12 cellular contexts compared by ENCODE assay signal in genomic region chr18:56650056-56650455, GRCh38. TPM values are rescaled to one million over a fixed set of nuclear protein-coding genes. Genes with fewer than 3 reads are reported as not detected.
DNase-seq lines count a peak whose midpoint lies in the region; ATAC-seq, FAIRE-seq and TF ChIP-seq lines count a peak whose summit lies in the region.
"Had no signal": no experiment of that assay in that cellular context is flagged by ENCODE, and none has a peak within 500 bp of the region (broad histone marks: within the 10 kb centered on the region; RNA-seq: fewer than 3 reads in every experiment).

No MANE protein-coding gene starts in this region.

- H3K79me2 ChIP-seq in Loucy (ENCODE audit: insufficient read depth, low read length) (peaks cover 22% of the 10 kb centered on the region), GM12878 (ENCODE audit: control insufficient read depth, insufficient read depth, low read length) (peaks cover 21% of the 10 kb centered on the region)

- in situ Hi-C loops in GM12878 (cut with MboI) = no loop called here

- TF ChIP-seq RAD21 in GM12878 (IDR thresholded peaks at IDR 0.05; ENCODE audit: insufficient read depth, low read depth, low read length) = no peak

- FAIRE-seq in GM12878 (lab: Jason Lieb, UNC) (no peak), pancreas (lab: Jason Lieb, UNC) (no peak)

- BruUV-seq in GM12878 (replicated peaks; lab: Mats Ljungman, UMichigan) = no TSS peak

- no peak for TF ChIP-seq POLR2A in GM12878 (IDR thresholded peaks at IDR 0.05; ENCODE audit: low read depth, low read length)

- no peak overlapping the region for H3K23ac ChIP-seq in neuronal stem cell (ENCODE audit: low read depth, low read length, poor library complexity)

- peak overlapping the region; percentile 64 for H3K9ac ChIP-seq in Loucy (ENCODE audit: low read depth, low read length, poor library complexity, severe bottlenecking)
- no peak overlapping the region for H3K9ac ChIP-seq in GM12878 (ENCODE audit: control insufficient read depth, insufficient read depth, low read length)
- H3K9ac ChIP-seq in neuronal stem cell (ENCODE audit: low read depth, low read length, poor library complexity) = no peak overlapping the region

- H3K18ac ChIP-seq in neuronal stem cell (ENCODE audit: low read length) = no peak overlapping the region

- SMC1A ChIA-PET in GM12878 (lab: Charles Lee; ENCODE audit: uncharacterized antibody, unreplicated experiment) = interaction anchor here (0.6 to 4.0 kb wide), 7 partner anchors 9 to 59 kb away, joined by 3 to 24 read pairs (median 8); partner anchors contain the start of gene TXNL1

- no peak overlapping the region for H2AK5ac ChIP-seq in neuronal stem cell (ENCODE audit: low read depth, low read length)

- no peak overlapping the region for H4K91ac ChIP-seq in neuronal stem cell (ENCODE audit: low read depth, low read length, poor library complexity)

- H3K27me3 ChIP-seq in Loucy (ENCODE audit: insufficient read depth, low read length, poor library complexity, severe bottlenecking) (no peaks in the 10 kb centered on the region), GM12878 (replicated peaks in 1 of 2; ENCODE audit: control insufficient read depth in 2 of 2, insufficient read depth in 2 of 2, low read length in 1 of 2) (no peaks in the 10 kb centered on the region), neuronal stem cell (ENCODE audit: control insufficient read depth in 3 of 3, insufficient read depth in 3 of 3, low read depth in 1 of 3, low read length in 3 of 3) (no peaks in the 10 kb centered on the region), pancreas (no peaks in the 10 kb centered on the region)

- H2BK12ac ChIP-seq in neuronal stem cell (ENCODE audit: low read length) = no peak overlapping the region

- H2BK120ac ChIP-seq in neuronal stem cell (ENCODE audit: low read depth, low read length) = no peak overlapping the region

- H3K14ac ChIP-seq in neuronal stem cell (ENCODE audit: low read length) = no peak overlapping the region

- H3K9me2 ChIP-seq in Loucy (replicated peaks; ENCODE audit: low read depth, low read length) = no peaks in the 10 kb centered on the region

- H3K79me1 ChIP-seq in neuronal stem cell (ENCODE audit: low read depth, low read length) = peaks cover 7% of the 10 kb centered on the region

- RAD21 ChIA-PET in GM12878 (lab: Charles Lee; ENCODE audit: unreplicated experiment) = interaction anchor here (0.9 to 3.1 kb wide), 2 partner anchors 11 to 12 kb away, joined by 3 to 12 read pairs; partner anchors contain the start of gene TXNL1

- DNase-seq in DMS 273 (lab: John Stamatoyannopoulos, UW; ENCODE audit: unreplicated experiment) (peak; percentile 7), DMS 273 treated with DMSO at 0.1 percent for 48 hours (lab: John Stamatoyannopoulos, UW) (no peak), GM12878 (ENCODE audit: low read depth, low spot score) (no peak), neuronal stem cell (ENCODE audit: low spot score) (no peak), pancreas (no peak)
- no peak for DNase-seq in stimulated activated naive CD4-positive, alpha-beta T cell (lab: John Stamatoyannopoulos, UW)
- DNase-seq: 8988T, mesendoderm, WERI-Rb-1 had no signal

- peaks cover 47% of the 10 kb centered on the region for H3K4me1 ChIP-seq in Loucy (ENCODE audit: insufficient read depth, low read length, poor library complexity, severe bottlenecking)
- H3K4me1 ChIP-seq in GM12878 (ENCODE audit: control insufficient read depth, insufficient read depth, low read length) = no peaks in the 10 kb centered on the region; the same call in none of the 2 replicates
- H3K4me1 ChIP-seq in neuronal stem cell (ENCODE audit: control insufficient read depth in 2 of 2, insufficient read depth in 1 of 2, low read depth in 1 of 2, low read length in 2 of 2) = peaks cover 4 to 5% of the 10 kb centered on the region in 2 donors
- peaks cover 0 to 11% (median 5%) of the 10 kb centered on the region in 3 donors for H3K4me1 ChIP-seq in pancreas

- no peak overlapping the region for H3K27ac ChIP-seq in GM12878 (ENCODE audit: control insufficient read depth, insufficient read depth)
- H3K27ac ChIP-seq in neuronal stem cell (replicated peaks; ENCODE audit: low read length) = no peak overlapping the region
- H3K27ac ChIP-seq in pancreas = no peak overlapping the region

- H3K36me3 ChIP-seq in Loucy (ENCODE audit: insufficient read depth, low read length) (no peaks in the 10 kb centered on the region), GM12878 (ENCODE audit: control insufficient read depth in 2 of 2, insufficient read depth in 2 of 2, low read length in 1 of 2) (no peaks in the 10 kb centered on the region), neuronal stem cell (replicated peaks in 1 of 2; ENCODE audit: control insufficient read depth in 2 of 2, insufficient read depth in 2 of 2, low read length in 2 of 2) (no peaks in the 10 kb centered on the region), pancreas (no peaks in the 10 kb centered on the region)
- H3K36me3 ChIP-seq: thoracic aorta, WERI-Rb-1 had no signal

- no peak for TF ChIP-seq CTCF in Loucy (conservative IDR thresholded peaks at IDR 0.05; ENCODE audit: low read length)
- TF ChIP-seq CTCF in GM12878 (IDR thresholded peaks at IDR 0.05 in 2 of 3, conservative IDR thresholded peaks at IDR 0.05 in 1 of 3; ENCODE audit: control insufficient read depth in 2 of 3, extremely low read depth in 1 of 3, insufficient read depth in 1 of 3, low read depth in 3 of 3, low read length in 3 of 3) = no peak
- no peak for TF ChIP-seq CTCF in pancreas (IDR thresholded peaks at IDR 0.05)

- H2AFZ ChIP-seq in Loucy (ENCODE audit: low read length) (no peak overlapping the region; the same call in 1 of the 2 replicates), GM12878 (ENCODE audit: control insufficient read depth, low read depth, low read length) (peak overlapping the region; percentile 55), neuronal stem cell (ENCODE audit: low read length) (peak overlapping the region; percentile 1)

- H3K4me2 ChIP-seq in Loucy (ENCODE audit: low read depth, low read length, poor library complexity, severe bottlenecking) = peak overlapping the region; percentile 81
- no peak overlapping the region for H3K4me2 ChIP-seq in GM12878 (ENCODE audit: control insufficient read depth, insufficient read depth)
- no peak overlapping the region for H3K4me2 ChIP-seq in neuronal stem cell (ENCODE audit: insufficient read depth, low read length, poor library complexity, severe bottlenecking)

- H3K9me3 ChIP-seq in Loucy (ENCODE audit: insufficient read depth, low read depth, low read length) (no peaks in the 10 kb centered on the region), GM12878 (replicated peaks; ENCODE audit: control insufficient read depth, insufficient read depth, low read length) (no peaks in the 10 kb centered on the region; the same call in 1 of the 3 replicates), neuronal stem cell (replicated peaks in 1 of 2; ENCODE audit: control insufficient read depth in 2 of 2, insufficient read depth in 1 of 2, low read depth in 1 of 2, low read length in 2 of 2) (peaks cover 0 to 2% of the 10 kb centered on the region in 2 donors), pancreas (no peaks in the 10 kb centered on the region)
- H3K9me3 ChIP-seq: thoracic aorta had no signal

- no peak overlapping the region for H3K4ac ChIP-seq in neuronal stem cell (ENCODE audit: low read length)

- no peak for ATAC-seq in GM12878
- no peak for ATAC-seq in GM21515 (IDR thresholded peaks at IDR 0.05; ENCODE audit: unreplicated experiment)
- ATAC-seq in pancreas = no peak

- no peak overlapping the region for H4K8ac ChIP-seq in neuronal stem cell (ENCODE audit: low read depth, low read length)

- H3K4me3 ChIP-seq in Loucy (ENCODE audit: low read length, poor library complexity, severe bottlenecking) (peak overlapping the region; percentile 78), GM12878 (peak overlapping the region; percentile 67; the same call in 1 of the 2 replicates), neuronal stem cell (ENCODE audit: low read length in 2 of 2) (no peak overlapping the region), pancreas (no peak overlapping the region)

- TF ChIP-seq EP300 in GM12878 (IDR thresholded peaks at IDR 0.05; ENCODE audit: borderline replicate concordance in 1 of 2, control insufficient read depth in 1 of 2, low read depth in 2 of 2, low read length in 2 of 2) = no peak

- CTCF ChIA-PET in GM12878 (lab: Yijun Ruan, JAX) = interaction anchor here (0.6 to 10.0 kb wide), 7 partner anchors 8 to 60 kb away, joined by 3 to 69 read pairs (median 5); no protein-coding TSS in a partner anchor

- H4K20me1 ChIP-seq in Loucy (ENCODE audit: insufficient read depth, low read length, poor library complexity, severe bottlenecking) (peaks cover 3% of the 10 kb centered on the region), GM12878 (ENCODE audit: control insufficient read depth, insufficient read depth) (no peaks in the 10 kb centered on the region)

- intact Hi-C loops in GM12878 (cut with micrococcal nuclease; ENCODE audit: unreplicated experiment) (no loop called here), pancreas (cut with DNase I) (no loop called here)

- H2BK15ac ChIP-seq in neuronal stem cell (ENCODE audit: low read length) = peak overlapping the region; percentile 15

- POLR2A ChIA-PET in GM12878 (lab: Charles Lee) = interaction anchor here (1.2 to 3.6 kb wide), 2 partner anchors 10 to 11 kb away, joined by 3 to 39 read pairs; partner anchors contain the start of gene TXNL1

- H2BK5ac ChIP-seq in neuronal stem cell (ENCODE audit: low read length) = no peak overlapping the region

- H3F3A ChIP-seq in Loucy (ENCODE audit: low read depth) = no peaks in the 10 kb centered on the region

RNA-seq across cellular contexts. Expression of gene WDR7, which starts 1.1 kb away (rescaled TPM):
- 76.9 and 83.4 TPM in 2 replicates for total RNA-seq in GM12878 (2013; cell fraction: nucleolus; rRNA removed)
- total RNA-seq in GM12878 (2014; rRNA removed) = 16.5 and 18.7 TPM in 2 replicates
- total RNA-seq in GM12878 (2014; rRNA removed; fragmentation: Illumina TruSeq; extraction: Trizol) = 14.1 and 15.3 TPM in 2 replicates
- total RNA-seq in GM12878 (2021) = 14.1 and 15.2 TPM in 2 replicates
- 2.9 TPM for polyA plus RNA-seq in GM12878 (2011; ENCODE audit: low read depth)
- polyA plus RNA-seq in GM12878 (2011; rRNA removed) = 8.7 and 9.0 TPM in 2 replicates
- polyA plus RNA-seq in GM12878 (2011; cell fraction: cytosol; rRNA removed) = 5.7 and 9.1 TPM in 2 replicates
- 15.1 and 17.0 TPM in 2 replicates for polyA plus RNA-seq in GM12878 (2011; cell fraction: nucleus; rRNA removed)
- 4.6 and 5.5 TPM in 2 replicates for polyA plus RNA-seq in GM12878 (2012)
- 10.4 and 11.5 TPM in 2 replicates for polyA plus RNA-seq in GM12878 (2014; fragmentation: Illumina TruSeq; extraction: Trizol)
- polyA plus RNA-seq in GM12878 (2014; fragmentation: Nextera tagmentation; extraction: Ambion mirVana) = 1 to 10 TPM; 2.8 to 3.1 TPM
- polyA plus RNA-seq in GM12878 (2014; rRNA removed) = 5.8 and 8.0 TPM in 2 replicates
- polyA plus RNA-seq in GM12878 (2016; fragmentation: Nextera tagmentation; extraction: Ambion mirVana) = 10 to 100 TPM; 13.0 to 13.6 TPM
- polyA minus RNA-seq in GM12878 (2011; rRNA and poly(A)+ RNA removed) = 62.1 and 141 TPM in 2 replicates
- polyA minus RNA-seq in GM12878 (2011; cell fraction: cytosol; rRNA and poly(A)+ RNA removed) = 13.2 and 14.0 TPM in 2 replicates
- polyA minus RNA-seq in GM12878 (2011; cell fraction: nucleus; rRNA and poly(A)+ RNA removed) = 59.0 and 95.4 TPM in 2 replicates
- 5.7 TPM for polyA plus RNA-seq in neuronal stem cell (2013, experiment 1 of 2)
- 7.9 TPM for polyA plus RNA-seq in neuronal stem cell (2013, experiment 2 of 2)
- 10 to 100 TPM in 4 of 6 donors, 1 to 10 TPM in 2; 6.7 to 14.4 (median 10.9) TPM for total RNA-seq in pancreas
- polyA plus RNA-seq in pancreas = 1 to 10 TPM; 2.5 to 4.3 TPM

RNA-seq across cellular contexts. Expression of gene TXNL1, which starts 11.7 kb away (rescaled TPM):
- total RNA-seq in GM12878 (2013; cell fraction: nucleolus; rRNA removed) = 37.3 and 38.2 TPM in 2 replicates
- 30.9 and 38.7 TPM in 2 replicates for total RNA-seq in GM12878 (2014; rRNA removed)
- 57.4 and 63.0 TPM in 2 replicates for total RNA-seq in GM12878 (2014; rRNA removed; fragmentation: Illumina TruSeq; extraction: Trizol)
- total RNA-seq in GM12878 (2021) = 64.6 and 69.4 TPM in 2 replicates
- 43.1 TPM for polyA plus RNA-seq in GM12878 (2011; ENCODE audit: low read depth)
- polyA plus RNA-seq in GM12878 (2011; rRNA removed) = 96.1 and 138 TPM in 2 replicates
- polyA plus RNA-seq in GM12878 (2011; cell fraction: cytosol; rRNA removed) = 32.2 and 36.6 TPM in 2 replicates
- 30.4 and 36.2 TPM in 2 replicates for polyA plus RNA-seq in GM12878 (2011; cell fraction: nucleus; rRNA removed)
- 80.0 and 95.2 TPM in 2 replicates for polyA plus RNA-seq in GM12878 (2012)
- 103 and 136 TPM in 2 replicates for polyA plus RNA-seq in GM12878 (2014; fragmentation: Illumina TruSeq; extraction: Trizol)
- polyA plus RNA-seq in GM12878 (2014; fragmentation: Nextera tagmentation; extraction: Ambion mirVana) = 10 to 100 TPM; 32.8 to 54.9 TPM
- polyA plus RNA-seq in GM12878 (2014; rRNA removed) = 66.7 and 77.9 TPM in 2 replicates
- 100 to 1,000 TPM; 123 to 124 TPM for polyA plus RNA-seq in GM12878 (2016; fragmentation: Nextera tagmentation; extraction: Ambion mirVana)
- 23.6 and 40.0 TPM in 2 replicates for polyA minus RNA-seq in GM12878 (2011; rRNA and poly(A)+ RNA removed)
- 11.4 and 11.9 TPM in 2 replicates for polyA minus RNA-seq in GM12878 (2011; cell fraction: cytosol; rRNA and poly(A)+ RNA removed)
- 17.9 and 31.4 TPM in 2 replicates for polyA minus RNA-seq in GM12878 (2011; cell fraction: nucleus; rRNA and poly(A)+ RNA removed)
- polyA plus RNA-seq in neuronal stem cell (2013, experiment 1 of 2) = 86.8 TPM
- 88.6 TPM for polyA plus RNA-seq in neuronal stem cell (2013, experiment 2 of 2)
- total RNA-seq in pancreas = 10 to 100 TPM; 33.0 to 46.5 (median 35.7) TPM
- polyA plus RNA-seq in pancreas = 10 to 100 TPM; 36.0 to 42.9 TPM

Comparison
In these comparisons a context has a peak if more than half of its experiments do, and no peak if none do; other contexts are left out.
1. H3K4me3 ChIP-seq: peak in Loucy (single experiment) and GM12878 (single experiment); none in neuronal stem cell (0 of 2) and pancreas (0 of 4).